16 cellular contexts compared by ENCODE assay signal in the genomic region with DNA sequence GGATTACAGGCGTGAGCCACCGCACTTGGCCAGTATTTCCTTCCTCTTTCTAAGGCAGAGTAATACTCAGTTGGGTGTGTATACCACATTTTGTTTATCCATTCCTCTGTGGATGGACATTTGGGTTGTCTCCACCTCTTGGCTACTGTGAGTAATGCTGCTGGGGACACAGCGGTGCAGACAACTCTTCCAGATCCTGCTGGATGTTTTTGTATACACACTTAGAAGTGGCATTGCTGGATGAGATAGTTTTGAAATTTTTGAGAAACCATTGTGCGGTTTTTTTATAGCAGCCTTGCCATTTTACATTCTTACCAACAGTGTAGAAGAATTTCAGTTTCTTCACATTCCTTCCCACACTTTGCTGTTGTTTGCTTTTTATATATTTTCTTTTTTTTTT. TPM values are rescaled to one million over a fixed set of nuclear protein-coding genes. Genes with fewer than 3 reads are reported as not detected.
A peak's percentile ranks its signal among the peaks of the same experiment; 100 is the strongest.
DNase-seq lines count a peak whose midpoint lies in the region; ATAC-seq and TF ChIP-seq lines count a peak whose summit lies in the region.
"Had no signal": no experiment of that assay in that cellular context is flagged by ENCODE, and none has a peak within 500 bp of the region (broad histone marks: within the 10 kb centered on the region; RNA-seq: fewer than 3 reads in every experiment).

No MANE protein-coding gene starts in this region.

- no peak overlapping the region for H2BK15ac ChIP-seq in mesenchymal stem cell (ENCODE audit: low read depth, poor library complexity, severe bottlenecking)

- H3K79me1 ChIP-seq in mesenchymal stem cell (replicated peaks; ENCODE audit: low read length, poor library complexity, severe bottlenecking): no peaks in the 10 kb centered on the region

- H3K23ac ChIP-seq in mesenchymal stem cell (ENCODE audit: low read length in 2 of 2): no peak overlapping the region

- no peak overlapping the region for H2AK5ac ChIP-seq in mesenchymal stem cell (ENCODE audit: low read length, severe bottlenecking)

- no peak overlapping the region for H3K4me3 Mint-ChIP-seq in activated CD4-positive, alpha-beta T cell treated with anti-CD3 and anti-CD28 coated beads for 36 hours
- H3K4me3 Mint-ChIP-seq in activated T-helper 2 cell treated with anti-CD3 and anti-CD28 coated beads, Interferon-gamma antibody, Interleukin-2, Interleukin-4, amounts not matched to agents 10 μg/mL and 5 μg/mL and 100 μg/mL, durations not matched to agents 14 hours and 24 hours and 36 hours (ENCODE audit: low read depth): peak overlapping the region; percentile 21

- intact Hi-C loops in activated CD4-positive, alpha-beta T cell treated with anti-CD3 and anti-CD28 coated beads for 36 hours (cut with DNase I, micrococcal nuclease): loop anchor here (2.0 to 5.0 kb wide), 2 partner anchors 77 to 80 kb away; a partner anchor contains a TSS
- intact Hi-C loops in activated T-helper 2 cell treated with anti-CD3 and anti-CD28 coated beads, Interferon-gamma antibody, Interleukin-2, Interleukin-4, amounts not matched to agents 10 μg/mL and 5 μg/mL and 100 μg/mL, durations not matched to agents 14 hours and 24 hours and 36 hours (cut with micrococcal nuclease): loop anchor here (1.0 to 10.0 kb wide), 3 partner anchors 31 to 147 kb away; no protein-coding TSS in a partner anchor

- no peaks in the 10 kb centered on the region for H3K4me1 ChIP-seq in mesenchymal stem cell (ENCODE audit: control insufficient read depth, insufficient read depth, low read depth, low read length)

- H3K9me3 Mint-ChIP-seq in activated CD4-positive, alpha-beta T cell treated with anti-CD3 and anti-CD28 coated beads for 36 hours (ENCODE audit: low read depth): no peaks in the 10 kb centered on the region
- no peaks in the 10 kb centered on the region for H3K9me3 Mint-ChIP-seq in activated T-helper 2 cell treated with anti-CD3 and anti-CD28 coated beads, Interferon-gamma antibody, Interleukin-2, Interleukin-4, amounts not matched to agents 10 μg/mL and 5 μg/mL and 100 μg/mL, durations not matched to agents 14 hours and 24 hours and 36 hours

- CTCF ChIA-PET in activated CD4-positive, alpha-beta T cell treated with anti-CD3 and anti-CD28 coated beads for 36 hours (lab: Charles Lee): no interaction called here

- H2BK12ac ChIP-seq in mesenchymal stem cell (ENCODE audit: low read length in 2 of 2): no peak overlapping the region

- peaks cover 72% of the 10 kb centered on the region for H3K4me1 Mint-ChIP-seq in activated CD4-positive, alpha-beta T cell treated with anti-CD3 and anti-CD28 coated beads for 36 hours
- H3K4me1 Mint-ChIP-seq in activated T-helper 2 cell treated with anti-CD3 and anti-CD28 coated beads, Interferon-gamma antibody, Interleukin-2, Interleukin-4, amounts not matched to agents 10 μg/mL and 5 μg/mL and 100 μg/mL, durations not matched to agents 14 hours and 24 hours and 36 hours (ENCODE audit: low read depth): peaks cover 74% of the 10 kb centered on the region

- H3K14ac ChIP-seq in mesenchymal stem cell (ENCODE audit: low read length in 2 of 2): no peak overlapping the region

- POLR2A ChIA-PET in activated CD4-positive, alpha-beta T cell treated with anti-CD3 and anti-CD28 coated beads for 36 hours (lab: Charles Lee): no interaction called here

- peaks cover 73% of the 10 kb centered on the region for H3K36me3 Mint-ChIP-seq in activated CD4-positive, alpha-beta T cell treated with anti-CD3 and anti-CD28 coated beads for 36 hours (ENCODE audit: low read depth)
- H3K36me3 Mint-ChIP-seq in activated T-helper 2 cell treated with anti-CD3 and anti-CD28 coated beads, Interferon-gamma antibody, Interleukin-2, Interleukin-4, amounts not matched to agents 10 μg/mL and 5 μg/mL and 100 μg/mL, durations not matched to agents 14 hours and 24 hours and 36 hours (ENCODE audit: low read depth): peaks cover 94% of the 10 kb centered on the region

- no peak overlapping the region for H3K4ac ChIP-seq in mesenchymal stem cell (ENCODE audit: low read depth in 1 of 2, low read length in 2 of 2)

- H2AFZ ChIP-seq in mesenchymal stem cell (ENCODE audit: low read depth, low read length): no peak overlapping the region

- H2BK5ac ChIP-seq in mesenchymal stem cell (ENCODE audit: low read depth, low read length, poor library complexity, severe bottlenecking): no peak overlapping the region

- H3K4me3 ChIP-seq in MG63 (no peak overlapping the region), mesenchymal stem cell (ENCODE audit: insufficient read depth in 1 of 2, low read depth in 1 of 2, low read length in 2 of 2) (no peak overlapping the region)
- H3K4me3 ChIP-seq: esophagus squamous epithelium, ovary had no signal

- H3K27ac Mint-ChIP-seq in activated CD4-positive, alpha-beta T cell treated with anti-CD3 and anti-CD28 coated beads for 36 hours: peak overlapping the region; percentile 47
- peak overlapping the region; percentile 67 for H3K27ac Mint-ChIP-seq in activated T-helper 2 cell treated with anti-CD3 and anti-CD28 coated beads, Interferon-gamma antibody, Interleukin-2, Interleukin-4, amounts not matched to agents 10 μg/mL and 5 μg/mL and 100 μg/mL, durations not matched to agents 14 hours and 24 hours and 36 hours

- no peak for TF ChIP-seq CTCF in GM20000 (IDR thresholded peaks at IDR 0.05; ENCODE audit: extremely low read depth, missing control alignments)

- WGBS in mesenchymal stem cell: no CpG with 5 or more reads among the region's 4 CpGs

- peaks cover 99% of the 10 kb centered on the region for H3K36me3 ChIP-seq in MG63
- peaks cover 0 to 4% of the 10 kb centered on the region in 2 experiments for H3K36me3 ChIP-seq in mesenchymal stem cell (ENCODE audit: control insufficient read depth in 1 of 2, insufficient read depth in 2 of 2, low read depth in 1 of 2, low read length in 2 of 2)
- H3K36me3 ChIP-seq: ovary had no signal

- no peak overlapping the region for H3K9ac ChIP-seq in mesenchymal stem cell (ENCODE audit: low read length)

- no peak overlapping the region for H2BK120ac ChIP-seq in mesenchymal stem cell (ENCODE audit: low read depth, low read length)

- H3K27me3 ChIP-seq in MG63: no peaks in the 10 kb centered on the region
- H3K27me3 ChIP-seq in mesenchymal stem cell (ENCODE audit: control insufficient read depth in 1 of 2, insufficient read depth in 1 of 2, low read length in 2 of 2): no peaks in the 10 kb centered on the region
- H3K27me3 ChIP-seq: esophagus squamous epithelium, ovary had no signal

- H3K9me3 ChIP-seq in MG63 (no peaks in the 10 kb centered on the region), mesenchymal stem cell (ENCODE audit: control insufficient read depth, low read length) (no peaks in the 10 kb centered on the region)
- H3K9me3 ChIP-seq: esophagus squamous epithelium, ovary had no signal

- no peaks in the 10 kb centered on the region for H3K27me3 Mint-ChIP-seq in activated CD4-positive, alpha-beta T cell treated with anti-CD3 and anti-CD28 coated beads for 36 hours
- no peaks in the 10 kb centered on the region for H3K27me3 Mint-ChIP-seq in activated T-helper 2 cell treated with anti-CD3 and anti-CD28 coated beads, Interferon-gamma antibody, Interleukin-2, Interleukin-4, amounts not matched to agents 10 μg/mL and 5 μg/mL and 100 μg/mL, durations not matched to agents 14 hours and 24 hours and 36 hours (ENCODE audit: low read depth)

- no peak overlapping the region for H4K91ac ChIP-seq in mesenchymal stem cell (ENCODE audit: low read length)

- ATAC-seq in activated CD4-positive, alpha-beta T cell treated with anti-CD3 and anti-CD28 coated beads for 36 hours: peak; percentile 18

- no peak overlapping the region for H3K18ac ChIP-seq in mesenchymal stem cell (ENCODE audit: low read depth in 1 of 2, low read length in 2 of 2)

- DNase-seq in activated CD4-positive, alpha-beta T cell treated with anti-CD3 and anti-CD28 coated beads for 36 hours: no peak
- DNase-seq in activated CD4-positive, alpha-beta T cell treated with anti-CD3 and anti-CD28 coated beads for 4 hours: no peak
- DNase-seq in MG63 (peak; percentile 82), mesenchymal stem cell (peak; percentile 87), COLO668 (lab: John Stamatoyannopoulos, UW; ENCODE audit: unreplicated experiment) (no peak), GM20000 (ENCODE audit: low spot score) (no peak), Kasumi-1 (lab: John Stamatoyannopoulos, UW) (no peak)
- no peak for DNase-seq in activated T-helper 2 cell treated with anti-CD3 and anti-CD28 coated beads, Interferon-gamma antibody, Interleukin-2, Interleukin-4, amounts not matched to agents 10 μg/mL and 5 μg/mL and 100 μg/mL, durations not matched to agents 14 hours and 24 hours and 36 hours (ENCODE audit: low spot score)
- DNase-seq: activated T-cell treated with anti-CD3 and anti-CD28 coated beads, Interleukin-2, amount 50 U/mL, for 1 hour; DMS153; esophagus squamous epithelium; mammary epithelial cell; NCI-H1105 treated with DMSO at 0.1 percent for 48 hours; NCI-H446 treated with DMSO at 0.1 percent for 48 hours; ovary; trophoblast cell had no signal

- no peak overlapping the region for H3K27ac ChIP-seq in mesenchymal stem cell (ENCODE audit: low read length, poor library complexity, severe bottlenecking)
- H3K27ac ChIP-seq: esophagus squamous epithelium, ovary had no signal

- no peak overlapping the region for H4K8ac ChIP-seq in mesenchymal stem cell (ENCODE audit: low read length)

- no peak overlapping the region for H3K4me2 ChIP-seq in mesenchymal stem cell (ENCODE audit: low read length, poor library complexity, severe bottlenecking)

RNA-seq across cellular contexts. Expression of a gene that starts 16.3 kb away (rescaled TPM):
- total RNA-seq in activated CD4-positive, alpha-beta T cell treated with anti-CD3 and anti-CD28 coated beads for 36 hours: 100 to 1,000 TPM; 286 to 350 TPM
- 1,185 and 1,340 TPM in 2 replicates for total RNA-seq in MG63 (2014; rRNA removed; shearing (Covaris generic); ENCODE audit: low replicate concordance)
- 287 and 296 TPM in 2 replicates for total RNA-seq in activated T-helper 2 cell treated with anti-CD3 and anti-CD28 coated beads, Interferon-gamma antibody, Interleukin-2, Interleukin-4, amounts not matched to agents 10 μg/mL and 5 μg/mL and 100 μg/mL, durations not matched to agents 14 hours and 24 hours and 36 hours
- polyA plus RNA-seq in mesenchymal stem cell (2013, experiment 1 of 2): 242 TPM
- 247 TPM for polyA plus RNA-seq in mesenchymal stem cell (2013, experiment 2 of 2)
- polyA plus RNA-seq: mammary epithelial cell, ovary had no signal

Comparison
In these comparisons a context has a peak if more than half of its experiments do, and no peak if none do; other contexts are left out.
1. DNase-seq: peak in MG63 (single experiment) and mesenchymal stem cell (single experiment); none in activated CD4-positive, alpha-beta T cell treated with anti-CD3 and anti-CD28 coated beads for 36 hours (single experiment), activated CD4-positive, alpha-beta T cell treated with anti-CD3 and anti-CD28 coated beads for 4 hours (0 of 2), activated T-helper 2 cell treated with anti-CD3 and anti-CD28 coated beads, Interferon-gamma antibody, Interleukin-2, Interleukin-4, amounts not matched to agents 10 μg/mL and 5 μg/mL and 100 μg/mL, durations not matched to agents 14 hours and 24 hours and 36 hours (single experiment), COLO668 (single experiment), GM20000 (single experiment) and Kasumi-1 (0 of 2).